1 cellular context compared by ENCODE assay signal in the genomic region with DNA sequence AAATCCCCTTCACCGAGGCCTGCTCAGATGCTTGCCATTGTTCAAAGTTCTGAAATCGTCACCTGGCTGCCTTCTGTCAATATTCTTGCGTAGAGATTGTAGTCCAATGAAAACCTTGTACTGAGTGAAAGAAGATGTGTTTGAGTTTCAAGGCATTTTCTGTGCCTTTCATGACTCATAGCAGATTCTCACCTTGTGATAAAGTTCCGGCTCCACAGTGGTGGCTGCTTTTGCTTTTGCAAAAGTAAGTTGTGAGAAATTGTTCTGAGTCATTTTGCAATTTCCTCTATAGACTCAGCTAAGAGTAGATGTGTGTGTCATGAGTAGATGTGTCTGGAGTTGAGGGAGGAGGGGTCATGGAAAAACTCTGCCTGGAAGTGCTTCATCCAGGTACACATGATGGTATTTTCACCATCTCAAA.
A peak's percentile ranks its signal among the peaks of the same experiment; 100 is the strongest.
TF ChIP-seq lines count a peak whose summit lies in the region.

No MANE protein-coding gene starts in this region.

TF ChIP-seq in HepG2, 621 proteins besides CTCF, POLR2A, EP300 and RAD21 (continued from another document):
- TF ChIP-seq, protein P1, sequence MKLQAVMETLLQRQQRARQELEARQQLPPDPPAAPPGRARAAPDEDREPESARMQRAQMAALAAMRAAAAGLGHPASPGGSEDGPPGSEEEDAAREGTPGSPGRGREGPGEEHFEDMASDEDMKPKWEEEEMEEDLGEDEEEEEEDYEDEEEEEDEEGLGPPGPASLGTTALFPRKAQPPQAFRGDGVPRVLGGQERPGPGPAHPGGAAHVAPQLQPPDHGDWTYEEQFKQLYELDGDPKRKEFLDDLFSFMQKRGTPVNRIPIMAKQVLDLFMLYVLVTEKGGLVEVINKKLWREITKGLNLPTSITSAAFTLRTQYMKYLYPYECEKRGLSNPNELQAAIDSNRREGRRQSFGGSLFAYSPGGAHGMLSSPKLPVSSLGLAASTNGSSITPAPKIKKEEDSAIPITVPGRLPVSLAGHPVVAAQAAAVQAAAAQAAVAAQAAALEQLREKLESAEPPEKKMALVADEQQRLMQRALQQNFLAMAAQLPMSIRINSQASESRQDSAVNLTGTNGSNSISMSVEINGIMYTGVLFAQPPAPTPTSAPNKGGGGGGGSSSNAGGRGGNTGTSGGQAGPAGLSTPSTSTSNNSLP (IDR thresholded peaks at IDR 0.05; ENCODE audit: low read depth, low read length): peak; percentile 27; the same call in 1 of the 2 replicates
- TF ChIP-seq ZNF232 (CRISPR knock-in tag; IDR thresholded peaks at IDR 0.05; ENCODE audit: borderline replicate concordance) (0 out of 2 replicates have a peak, but pooled peaks have one; percentile 59), ZBTB21 (CRISPR knock-in tag; IDR thresholded peaks at IDR 0.05) (peak; percentile 46; the same call in 1 of the 2 replicates), ZKSCAN5 (CRISPR knock-in tag; IDR thresholded peaks at IDR 0.05) (peak; percentile 33; the same call in 1 of the 2 replicates), FOSL2 (CRISPR knock-in tag; IDR thresholded peaks at IDR 0.05) (peak; percentile 78), ZFP36L1 (CRISPR knock-in tag; IDR thresholded peaks at IDR 0.05) (no peak), ETV5 (CRISPR knock-in tag; IDR thresholded peaks at IDR 0.05; ENCODE audit: borderline replicate concordance) (0 out of 2 replicates have a peak, but pooled peaks have one; percentile 17)
